In genomic region chr3:4880850-4881249, GRCh38 we compare ENCODE assay signal across 8 cellular contexts.
"Had no signal": no experiment of that assay in that cellular context is flagged by ENCODE, and none has a peak within 500 bp of the region (broad histone marks: within the 10 kb centered on the region; RNA-seq: fewer than 3 reads in every experiment).

No MANE protein-coding gene starts in this region.

- H3K36me3 ChIP-seq: HAP-1 had no signal

- DNase-seq: GOT3, H7, IMR-90, KBM-7 had no signal

- H3K4me2 ChIP-seq: KMS-11 had no signal

- H3K9me3 ChIP-seq: HAP-1 had no signal

- H3K9ac ChIP-seq: KMS-11 had no signal

- ATAC-seq: HCT116 had no signal

- H3K27ac ChIP-seq: KMS-11 had no signal

- FAIRE-seq: HTR-8/SVneo had no signal

- H3K4me3 ChIP-seq: HAP-1 had no signal
